In genomic region chrX:12013220-12013619, GRCh38 we compare ENCODE assay signal across 1 cellular context.
TF ChIP-seq lines count a peak whose summit lies in the region.

No MANE protein-coding gene starts in this region.

TF ChIP-seq in SK-N-SH, 30 proteins besides CTCF, POLR2A, EP300 and RAD21 (continued from another document):
- TF ChIP-seq REST (IDR thresholded peaks at IDR 0.05; ENCODE audit: low read depth, low read length), result no peak
- TF ChIP-seq JUND (IDR thresholded peaks at IDR 0.05), result peak; percentile 57
